Comparison of ENCODE assay signal across 22 cellular contexts in the genomic region with DNA sequence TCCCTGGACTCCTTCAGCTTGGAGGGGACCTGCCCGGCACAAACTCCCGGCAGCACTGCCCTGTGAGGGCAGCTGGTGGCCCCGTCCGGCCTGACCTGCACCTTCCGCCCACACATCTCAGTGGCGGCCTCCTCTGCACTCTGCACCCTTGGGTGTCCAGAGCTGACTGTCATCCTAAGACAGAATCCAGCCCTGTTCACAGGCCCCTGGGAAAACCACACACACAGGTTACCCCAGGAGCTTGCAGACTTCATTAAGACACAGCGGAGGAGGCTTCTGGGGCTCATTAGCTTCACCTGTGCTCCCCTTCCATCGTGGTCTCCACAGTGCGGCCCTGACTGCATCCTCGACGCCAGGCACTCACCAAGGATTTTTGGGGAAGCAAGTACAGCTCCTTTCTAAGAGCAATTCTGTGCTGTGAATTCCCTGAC. TPM values are rescaled to one million over a fixed set of nuclear protein-coding genes. Genes with fewer than 3 reads are reported as not detected.
A peak's percentile ranks its signal among the peaks of the same experiment; 100 is the strongest.
DNase-seq lines count a peak whose midpoint lies in the region; ATAC-seq and TF ChIP-seq lines count a peak whose summit lies in the region.
"Had no signal": no experiment of that assay in that cellular context is flagged by ENCODE, and none has a peak within 500 bp of the region (broad histone marks: within the 10 kb centered on the region; RNA-seq: fewer than 3 reads in every experiment).

No MANE protein-coding gene starts in this region.

- H3K27me3 ChIP-seq in endodermal cell (ENCODE audit: control insufficient read depth, insufficient read depth, low read length, poor library complexity, severe bottlenecking), result no peaks in the 10 kb centered on the region
- H3K27me3 ChIP-seq: BLaER1 treated with 17β-estradiol and CSF1 and Interleukin-3, amounts not matched to agents 10 nM and 100 nM had no signal

- H3K27me3 Mint-ChIP-seq in endodermal cell (ENCODE audit: insufficient read depth), result peaks cover 6% of the 10 kb centered on the region
- peaks cover 20% of the 10 kb centered on the region for H3K27me3 Mint-ChIP-seq in type B pancreatic cell
- H3K27me3 Mint-ChIP-seq in activated T-cell treated with anti-CD3 and anti-CD28 coated beads, Interleukin-2, amount 50 U/mL, for 72 hours (ENCODE audit: low read depth), result peaks cover 16% of the 10 kb centered on the region

- no peak overlapping the region for H3K4me3 ChIP-seq in endodermal cell (ENCODE audit: low read length)
- H3K4me3 ChIP-seq: BLaER1 treated with 17β-estradiol and CSF1 and Interleukin-3, amounts not matched to agents 10 nM and 100 nM; GM12878 had no signal

- peak; percentile 46 for DNase-seq in activated CD8-positive, alpha-beta memory T cell treated with anti-CD3 and anti-CD28 coated beads, Interleukin-2, amount 50 U/mL, for 48 hours
- DNase-seq in endodermal cell, result peak; percentile 22
- DNase-seq in mesenteric fat pad (ENCODE audit: low spot score), result peak; percentile 73
- peak; percentile 44 for DNase-seq in type B pancreatic cell (ENCODE audit: extremely low spot score, unreplicated experiment)
- DNase-seq in NCI-H1092 (lab: John Stamatoyannopoulos, UW), result no peak
- DNase-seq in activated T-cell treated with anti-CD3 and anti-CD28 coated beads, Interleukin-2, amount 50 U/mL, for 72 hours, result no peak
- DNase-seq: DMS53, EL, HFFc6, KG1, MV-4-11, NCI-H1417, NCI-H187 treated with DMSO at 0.1 percent for 48 hours, NCI-H2227 treated with DMSO at 0.1 percent for 48 hours, NCI-H524 treated with DMSO at 0.1 percent for 48 hours, PC-3, RPMI8226, SHP77 treated with DMSO at 0.1 percent for 48 hours had no signal

- H3K4me1 ChIP-seq in endodermal cell (ENCODE audit: control insufficient read depth, insufficient read depth, low read length), result peaks cover 4% of the 10 kb centered on the region
- H3K4me1 ChIP-seq: BLaER1 treated with 17β-estradiol and CSF1 and Interleukin-3, amounts not matched to agents 10 nM and 100 nM had no signal

- H3K9ac ChIP-seq in endodermal cell (ENCODE audit: extremely low read depth, low read length, poor library complexity, severe bottlenecking), result no peak overlapping the region
- H3K9ac ChIP-seq: BLaER1 treated with 17β-estradiol and CSF1 and Interleukin-3, amounts not matched to agents 10 nM and 100 nM had no signal

- H3K4me3 Mint-ChIP-seq in endodermal cell (no peak overlapping the region), type B pancreatic cell (no peak overlapping the region)
- no peak overlapping the region for H3K4me3 Mint-ChIP-seq in activated T-cell treated with anti-CD3 and anti-CD28 coated beads, Interleukin-2, amount 50 U/mL, for 72 hours
- H3K4me3 Mint-ChIP-seq: CD8-positive, alpha-beta T cell; HFFc6 had no signal

- no peak for ATAC-seq in activated T-cell treated with anti-CD3 and anti-CD28 coated beads, Interleukin-2, amount 50 U/mL, for 72 hours (replicated peaks in 1 of 2)
- no peak for ATAC-seq in GM18520 (IDR thresholded peaks at IDR 0.05; ENCODE audit: unreplicated experiment)
- ATAC-seq: CD8-positive, alpha-beta T cell; GM12878; PC-3 had no signal

- H3K27ac ChIP-seq in endodermal cell (ENCODE audit: low read depth, low read length), result no peak overlapping the region
- H3K27ac ChIP-seq: BLaER1 treated with 17β-estradiol and CSF1 and Interleukin-3, amounts not matched to agents 10 nM and 100 nM had no signal

- no peak overlapping the region for H3K27ac Mint-ChIP-seq in endodermal cell
- no peak overlapping the region for H3K27ac Mint-ChIP-seq in type B pancreatic cell
- no peak overlapping the region for H3K27ac Mint-ChIP-seq in activated T-cell treated with anti-CD3 and anti-CD28 coated beads, Interleukin-2, amount 50 U/mL, for 72 hours
- H3K27ac Mint-ChIP-seq: CD8-positive, alpha-beta T cell; HFFc6 had no signal

- no peaks in the 10 kb centered on the region for H3K9me3 ChIP-seq in endodermal cell (ENCODE audit: control insufficient read depth, low read length)

- 93 to 94% methylated on average over 4 to 11 of the region's 11 CpGs for WGBS in endodermal cell (ENCODE audit: insufficient coverage in 1 of 2, insufficient read length in 1 of 2), 2 experiments

- H3K4me1 Mint-ChIP-seq in endodermal cell (peaks cover 9% of the 10 kb centered on the region), type B pancreatic cell (ENCODE audit: unreplicated experiment) (no peaks in the 10 kb centered on the region)
- no peaks in the 10 kb centered on the region for H3K4me1 Mint-ChIP-seq in activated T-cell treated with anti-CD3 and anti-CD28 coated beads, Interleukin-2, amount 50 U/mL, for 72 hours (ENCODE audit: low read depth)

- no peaks in the 10 kb centered on the region for H3K36me3 ChIP-seq in endodermal cell (ENCODE audit: control insufficient read depth, insufficient read depth, low read length)
- H3K36me3 ChIP-seq: BLaER1 treated with 17β-estradiol and CSF1 and Interleukin-3, amounts not matched to agents 10 nM and 100 nM had no signal

- no peaks in the 10 kb centered on the region for H3K9me3 Mint-ChIP-seq in endodermal cell
- H3K9me3 Mint-ChIP-seq in type B pancreatic cell, result no peaks in the 10 kb centered on the region
- no peaks in the 10 kb centered on the region for H3K9me3 Mint-ChIP-seq in activated T-cell treated with anti-CD3 and anti-CD28 coated beads, Interleukin-2, amount 50 U/mL, for 72 hours
- H3K9me3 Mint-ChIP-seq: CD8-positive, alpha-beta T cell had no signal

- H3K36me3 Mint-ChIP-seq in endodermal cell (ENCODE audit: low read depth) (no peaks in the 10 kb centered on the region), type B pancreatic cell (no peaks in the 10 kb centered on the region)
- H3K36me3 Mint-ChIP-seq in activated T-cell treated with anti-CD3 and anti-CD28 coated beads, Interleukin-2, amount 50 U/mL, for 72 hours (ENCODE audit: insufficient read depth in 2 of 2), result no peaks in the 10 kb centered on the region
- H3K36me3 Mint-ChIP-seq: CD8-positive, alpha-beta T cell had no signal

- TF ChIP-seq CTCF in endodermal cell (conservative IDR thresholded peaks at IDR 0.05) (no peak), type B pancreatic cell (conservative IDR thresholded peaks at IDR 0.05) (no peak)

RNA-seq across cellular contexts. Expression of a gene that starts 51.5 kb away (rescaled TPM):
- total RNA-seq in endodermal cell, result 1 to 10 TPM in 1 of 2 donors, under 1 TPM in 1; 0.99 to 1.6 TPM
- 0.93 TPM for polyA plus RNA-seq in endodermal cell (2013, experiment 1 of 2)
- 0.41 TPM for polyA plus RNA-seq in endodermal cell (2013, experiment 2 of 2)
- total RNA-seq in mesenteric fat pad, result not detected
- 24.9 and 28.3 TPM in 2 replicates for total RNA-seq in type B pancreatic cell (ENCODE audit: low replicate concordance)
- under 1 TPM; 0.05 to 0.10 TPM for total RNA-seq in activated T-cell treated with anti-CD3 and anti-CD28 coated beads, Interleukin-2, amount 50 U/mL, for 72 hours
- total RNA-seq: CD8-positive, alpha-beta T cell; GM12878; HFFc6 had no signal
- polyA plus RNA-seq: GM12878 had no signal

Comparison
In these comparisons a context has a peak if more than half of its experiments do, and no peak if none do; other contexts are left out.
1. DNase-seq: peak in activated CD8-positive, alpha-beta memory T cell treated with anti-CD3 and anti-CD28 coated beads, Interleukin-2, amount 50 U/mL, for 48 hours (single experiment), endodermal cell (single experiment), mesenteric fat pad (single experiment) and type B pancreatic cell (single experiment); none in NCI-H1092 (single experiment) and activated T-cell treated with anti-CD3 and anti-CD28 coated beads, Interleukin-2, amount 50 U/mL, for 72 hours (0 of 2).